Comparison of ENCODE assay signal across 2 cellular contexts in genomic region chr18:25669741-25670140, GRCh38.
TF ChIP-seq lines count a peak whose summit lies in the region.

No MANE protein-coding gene starts in this region.

TF ChIP-seq in GM23338, 12 proteins besides CTCF, POLR2A, EP300 and RAD21 (continued from another document):
- no peak for TF ChIP-seq ZNF462 (CRISPR knock-in tag; IDR thresholded peaks at IDR 0.05)

TF ChIP-seq in SK-N-SH, 30 proteins besides CTCF, POLR2A, EP300 and RAD21 (continued from another document):
- TF ChIP-seq, protein P1, sequence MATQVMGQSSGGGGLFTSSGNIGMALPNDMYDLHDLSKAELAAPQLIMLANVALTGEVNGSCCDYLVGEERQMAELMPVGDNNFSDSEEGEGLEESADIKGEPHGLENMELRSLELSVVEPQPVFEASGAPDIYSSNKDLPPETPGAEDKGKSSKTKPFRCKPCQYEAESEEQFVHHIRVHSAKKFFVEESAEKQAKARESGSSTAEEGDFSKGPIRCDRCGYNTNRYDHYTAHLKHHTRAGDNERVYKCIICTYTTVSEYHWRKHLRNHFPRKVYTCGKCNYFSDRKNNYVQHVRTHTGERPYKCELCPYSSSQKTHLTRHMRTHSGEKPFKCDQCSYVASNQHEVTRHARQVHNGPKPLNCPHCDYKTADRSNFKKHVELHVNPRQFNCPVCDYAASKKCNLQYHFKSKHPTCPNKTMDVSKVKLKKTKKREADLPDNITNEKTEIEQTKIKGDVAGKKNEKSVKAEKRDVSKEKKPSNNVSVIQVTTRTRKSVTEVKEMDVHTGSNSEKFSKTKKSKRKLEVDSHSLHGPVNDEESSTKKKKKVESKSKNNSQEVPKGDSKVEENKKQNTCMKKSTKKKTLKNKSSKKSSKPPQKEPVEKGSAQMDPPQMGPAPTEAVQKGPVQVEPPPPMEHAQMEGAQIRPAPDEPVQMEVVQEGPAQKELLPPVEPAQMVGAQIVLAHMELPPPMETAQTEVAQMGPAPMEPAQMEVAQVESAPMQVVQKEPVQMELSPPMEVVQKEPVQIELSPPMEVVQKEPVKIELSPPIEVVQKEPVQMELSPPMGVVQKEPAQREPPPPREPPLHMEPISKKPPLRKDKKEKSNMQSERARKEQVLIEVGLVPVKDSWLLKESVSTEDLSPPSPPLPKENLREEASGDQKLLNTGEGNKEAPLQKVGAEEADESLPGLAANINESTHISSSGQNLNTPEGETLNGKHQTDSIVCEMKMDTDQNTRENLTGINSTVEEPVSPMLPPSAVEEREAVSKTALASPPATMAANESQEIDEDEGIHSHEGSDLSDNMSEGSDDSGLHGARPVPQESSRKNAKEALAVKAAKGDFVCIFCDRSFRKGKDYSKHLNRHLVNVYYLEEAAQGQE (IDR thresholded peaks at IDR 0.05; ENCODE audit: low read depth, low read length), result no peak
- no peak for TF ChIP-seq RCOR1 (IDR thresholded peaks at IDR 0.05; ENCODE audit: low read length)
- no peak for TF ChIP-seq MAX (IDR thresholded peaks at IDR 0.05; ENCODE audit: low read depth)
- TF ChIP-seq ZBTB33 (IDR thresholded peaks at IDR 0.05; ENCODE audit: borderline replicate concordance, low read depth), result no peak
